Comparison of ENCODE assay signal across 19 cellular contexts in the genomic region with DNA sequence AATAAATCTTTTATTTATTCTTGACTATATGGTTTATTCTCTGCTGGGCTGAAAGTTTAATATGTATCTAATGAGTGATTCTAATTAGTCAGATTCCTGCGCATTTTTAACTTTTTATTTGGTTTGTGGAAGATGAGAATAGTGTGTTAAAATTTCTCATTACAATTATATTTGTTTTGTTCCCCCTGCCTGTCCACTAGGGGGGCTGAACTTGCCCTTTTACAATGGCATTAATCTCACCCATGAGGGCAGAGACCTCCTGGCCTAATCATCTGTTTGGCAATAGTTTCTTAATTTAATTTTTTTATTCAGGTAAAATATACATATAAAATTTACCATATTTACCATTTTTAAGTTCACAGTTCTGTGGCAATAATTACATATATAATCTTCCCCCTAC.
DNase-seq lines count a peak whose midpoint lies in the region; ATAC-seq and TF ChIP-seq lines count a peak whose summit lies in the region.
"Had no signal": no experiment of that assay in that cellular context is flagged by ENCODE, and none has a peak within 500 bp of the region (broad histone marks: within the 10 kb centered on the region; RNA-seq: fewer than 3 reads in every experiment).

No MANE protein-coding gene starts in this region.

- H3K79me2 ChIP-seq in MM.1S (ENCODE audit: low read length), result no peaks in the 10 kb centered on the region

- H4K20me1 ChIP-seq in MM.1S (ENCODE audit: insufficient read depth, low read length), result no peaks in the 10 kb centered on the region

- DNase-seq in GM12864 (ENCODE audit: low read depth) (no peak), NB4 (ENCODE audit: low read depth) (no peak), kidney epithelial cell (ENCODE audit: low read depth) (no peak), MM.1S (no peak), mucosa of gallbladder (ENCODE audit: low spot score) (no peak), cerebellum (ENCODE audit: low spot score) (no peak)
- DNase-seq: CD4-positive, CD25-positive, alpha-beta regulatory T cell; DMS79; Kasumi-1; MG63; NCI-H1092 treated with DMSO at 0.1 percent for 48 hours; NCI-H1436 treated with DMSO at 0.1 percent for 48 hours; NCI-H1930; NCI-H510A; NCI-H748 treated with DMSO at 0.1 percent for 48 hours; OCI-M1; SHP77 had no signal

- H3K9me3 ChIP-seq in MM.1S (replicated peaks; ENCODE audit: insufficient read depth, low read length), result no peaks in the 10 kb centered on the region

- no peak for ATAC-seq in HG02884 (IDR thresholded peaks at IDR 0.05; ENCODE audit: unreplicated experiment)

- H3K9ac ChIP-seq in MM.1S (ENCODE audit: low read length), result no peak overlapping the region

- H3K9me2 ChIP-seq in MM.1S (replicated peaks; ENCODE audit: insufficient read depth, low read length), result no peaks in the 10 kb centered on the region

- TF ChIP-seq POLR2A in NB4 (IDR thresholded peaks at IDR 0.05; ENCODE audit: extremely low read depth, insufficient read length), result no peak

- TF ChIP-seq CTCF in 22Rv1 (IDR thresholded peaks at IDR 0.05) (peak; percentile 34), GM12864 (IDR thresholded peaks at IDR 0.05; ENCODE audit: low read depth, low read length, missing control alignments) (peak; percentile 14), NB4 (IDR thresholded peaks at IDR 0.05; ENCODE audit: low read depth, low read length) (peak; percentile 26), kidney epithelial cell (IDR thresholded peaks at IDR 0.05; ENCODE audit: insufficient read depth, low read length, poor library complexity, severe bottlenecking) (peak; percentile 17), MM.1S (IDR thresholded peaks at IDR 0.05; ENCODE audit: low read length) (no peak)

- H3K27ac ChIP-seq in 22Rv1, result no peak overlapping the region
- H3K27ac ChIP-seq in MM.1S (ENCODE audit: low read length), result no peak overlapping the region

- no peaks in the 10 kb centered on the region for H3F3A ChIP-seq in MM.1S (ENCODE audit: insufficient read depth, low read length)

- H3K4me3 ChIP-seq in GM12864 (ENCODE audit: low read depth, low read length) (no peak overlapping the region), NB4 (ENCODE audit: low read depth, low read length) (no peak overlapping the region), kidney epithelial cell (ENCODE audit: low read depth, low read length) (no peak overlapping the region), MM.1S (ENCODE audit: low read length) (no peak overlapping the region)
- H3K4me3 ChIP-seq: MG63 had no signal

- H3K4me1 ChIP-seq in MM.1S (ENCODE audit: low read length), result no peaks in the 10 kb centered on the region

- H3K27me3 ChIP-seq in kidney epithelial cell (ENCODE audit: control insufficient read depth, insufficient read depth, low read length), result no peaks in the 10 kb centered on the region
- no peaks in the 10 kb centered on the region for H3K27me3 ChIP-seq in MM.1S (replicated peaks; ENCODE audit: insufficient read depth, low read length)
- H3K27me3 ChIP-seq: MG63 had no signal

- no peaks in the 10 kb centered on the region for H3K36me3 ChIP-seq in kidney epithelial cell (ENCODE audit: control insufficient read depth, insufficient read depth, low read length)
- no peaks in the 10 kb centered on the region for H3K36me3 ChIP-seq in MM.1S (replicated peaks; ENCODE audit: insufficient read depth, low read length)
- H3K36me3 ChIP-seq: MG63 had no signal

- no peak overlapping the region for H3K4me2 ChIP-seq in MM.1S (ENCODE audit: low read depth, low read length)

- H2AFZ ChIP-seq in MM.1S (ENCODE audit: low read length), result no peak overlapping the region
